ENCODE assay signal across 1 cellular context in the genomic region with DNA sequence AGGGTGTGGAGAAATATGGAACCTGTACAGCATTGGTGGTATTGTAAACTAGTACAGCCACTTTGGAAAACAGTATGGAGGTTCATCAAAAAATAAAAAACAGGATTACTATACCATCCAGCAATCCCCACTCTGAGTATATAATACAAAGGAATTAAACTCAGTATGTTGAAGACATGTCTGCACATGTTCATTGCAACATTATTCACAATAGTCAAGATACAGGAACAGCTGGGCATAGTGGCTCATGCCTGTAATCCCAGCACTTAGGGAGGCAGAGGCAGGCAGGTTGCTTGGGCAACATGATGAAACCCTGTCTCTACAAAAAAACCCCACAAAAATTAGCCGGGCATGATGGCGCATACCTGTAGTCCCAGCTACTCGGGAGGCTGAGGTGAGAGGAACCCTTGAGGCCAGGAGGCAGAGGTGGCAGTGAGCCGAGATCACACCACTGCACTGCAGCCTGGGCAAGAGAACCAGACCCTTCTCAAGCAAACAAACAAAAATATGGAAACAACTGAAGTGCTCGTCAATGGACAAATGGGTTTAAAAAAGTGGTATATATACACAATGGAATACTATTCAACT.
TF ChIP-seq lines count a peak whose summit lies in the region.

No MANE protein-coding gene starts in this region.

TF ChIP-seq in IMR-90, 13 proteins besides CTCF, POLR2A, EP300 and RAD21 (continued from another document):
- TF ChIP-seq, protein P1, sequence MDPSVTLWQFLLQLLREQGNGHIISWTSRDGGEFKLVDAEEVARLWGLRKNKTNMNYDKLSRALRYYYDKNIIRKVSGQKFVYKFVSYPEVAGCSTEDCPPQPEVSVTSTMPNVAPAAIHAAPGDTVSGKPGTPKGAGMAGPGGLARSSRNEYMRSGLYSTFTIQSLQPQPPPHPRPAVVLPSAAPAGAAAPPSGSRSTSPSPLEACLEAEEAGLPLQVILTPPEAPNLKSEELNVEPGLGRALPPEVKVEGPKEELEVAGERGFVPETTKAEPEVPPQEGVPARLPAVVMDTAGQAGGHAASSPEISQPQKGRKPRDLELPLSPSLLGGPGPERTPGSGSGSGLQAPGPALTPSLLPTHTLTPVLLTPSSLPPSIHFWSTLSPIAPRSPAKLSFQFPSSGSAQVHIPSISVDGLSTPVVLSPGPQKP (IDR thresholded peaks at IDR 0.05; ENCODE audit: borderline replicate concordance, low read depth, low read length) = no peak
- TF ChIP-seq MXI1 (IDR thresholded peaks at IDR 0.05; ENCODE audit: borderline replicate concordance, low read depth, low read length) = no peak
- no peak for TF ChIP-seq MAFK (IDR thresholded peaks at IDR 0.05; ENCODE audit: low read depth, low read length)
- TF ChIP-seq BHLHE40 (IDR thresholded peaks at IDR 0.05; ENCODE audit: low read depth, low read length) = no peak
